Comparison of ENCODE assay signal across 2 cellular contexts in genomic region chr22:42313204-42313603, GRCh38.
TF ChIP-seq lines count a peak whose summit lies in the region.

No MANE protein-coding gene starts in this region.

TF ChIP-seq in A549, 52 proteins besides CTCF, POLR2A, EP300 and RAD21:
- TF ChIP-seq HOXA7 (CRISPR knock-in tag; IDR thresholded peaks at IDR 0.05) (no peak), ZFP36 (IDR thresholded peaks at IDR 0.05; ENCODE audit: borderline replicate concordance, partially characterized antibody) (no peak), FOXS1 (CRISPR knock-in tag; IDR thresholded peaks at IDR 0.05) (no peak), HDAC2 (IDR thresholded peaks at IDR 0.05) (no peak), RCOR1 (IDR thresholded peaks at IDR 0.05; ENCODE audit: low read depth, low read length) (no peak), RNF2 (IDR thresholded peaks at IDR 0.05; ENCODE audit: borderline replicate concordance, low read depth) (no peak), MYC (IDR thresholded peaks at IDR 0.05; ENCODE audit: borderline replicate concordance, low read length) (no peak), ZNF302 (CRISPR knock-in tag; IDR thresholded peaks at IDR 0.05) (no peak), EHF (CRISPR knock-in tag; IDR thresholded peaks at IDR 0.05) (no peak), POLR2AphosphoS2 (conservative IDR thresholded peaks at IDR 0.05; ENCODE audit: low read length) (no peak), JUNB (IDR thresholded peaks at IDR 0.05) (no peak), MAZ (IDR thresholded peaks at IDR 0.05; ENCODE audit: borderline replicate concordance, low read depth, low read length) (no peak), FOSL2 (IDR thresholded peaks at IDR 0.05) (no peak), FOSL2 (CRISPR knock-in tag; IDR thresholded peaks at IDR 0.05) (no peak), HEYL (CRISPR knock-in tag; IDR thresholded peaks at IDR 0.05) (no peak), FOSB (CRISPR knock-in tag; IDR thresholded peaks at IDR 0.05) (no peak), NPAS2 (CRISPR knock-in tag; IDR thresholded peaks at IDR 0.05; ENCODE audit: borderline replicate concordance) (no peak), ELK1 (IDR thresholded peaks at IDR 0.05; ENCODE audit: low read depth, low read length) (no peak)
- TF ChIP-seq, protein P1, sequence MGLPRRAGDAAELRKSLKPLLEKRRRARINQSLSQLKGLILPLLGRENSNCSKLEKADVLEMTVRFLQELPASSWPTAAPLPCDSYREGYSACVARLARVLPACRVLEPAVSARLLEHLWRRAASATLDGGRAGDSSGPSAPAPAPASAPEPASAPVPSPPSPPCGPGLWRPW (IDR thresholded peaks at IDR 0.05): no peak
- TF ChIP-seq, protein P2, sequence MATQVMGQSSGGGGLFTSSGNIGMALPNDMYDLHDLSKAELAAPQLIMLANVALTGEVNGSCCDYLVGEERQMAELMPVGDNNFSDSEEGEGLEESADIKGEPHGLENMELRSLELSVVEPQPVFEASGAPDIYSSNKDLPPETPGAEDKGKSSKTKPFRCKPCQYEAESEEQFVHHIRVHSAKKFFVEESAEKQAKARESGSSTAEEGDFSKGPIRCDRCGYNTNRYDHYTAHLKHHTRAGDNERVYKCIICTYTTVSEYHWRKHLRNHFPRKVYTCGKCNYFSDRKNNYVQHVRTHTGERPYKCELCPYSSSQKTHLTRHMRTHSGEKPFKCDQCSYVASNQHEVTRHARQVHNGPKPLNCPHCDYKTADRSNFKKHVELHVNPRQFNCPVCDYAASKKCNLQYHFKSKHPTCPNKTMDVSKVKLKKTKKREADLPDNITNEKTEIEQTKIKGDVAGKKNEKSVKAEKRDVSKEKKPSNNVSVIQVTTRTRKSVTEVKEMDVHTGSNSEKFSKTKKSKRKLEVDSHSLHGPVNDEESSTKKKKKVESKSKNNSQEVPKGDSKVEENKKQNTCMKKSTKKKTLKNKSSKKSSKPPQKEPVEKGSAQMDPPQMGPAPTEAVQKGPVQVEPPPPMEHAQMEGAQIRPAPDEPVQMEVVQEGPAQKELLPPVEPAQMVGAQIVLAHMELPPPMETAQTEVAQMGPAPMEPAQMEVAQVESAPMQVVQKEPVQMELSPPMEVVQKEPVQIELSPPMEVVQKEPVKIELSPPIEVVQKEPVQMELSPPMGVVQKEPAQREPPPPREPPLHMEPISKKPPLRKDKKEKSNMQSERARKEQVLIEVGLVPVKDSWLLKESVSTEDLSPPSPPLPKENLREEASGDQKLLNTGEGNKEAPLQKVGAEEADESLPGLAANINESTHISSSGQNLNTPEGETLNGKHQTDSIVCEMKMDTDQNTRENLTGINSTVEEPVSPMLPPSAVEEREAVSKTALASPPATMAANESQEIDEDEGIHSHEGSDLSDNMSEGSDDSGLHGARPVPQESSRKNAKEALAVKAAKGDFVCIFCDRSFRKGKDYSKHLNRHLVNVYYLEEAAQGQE (IDR thresholded peaks at IDR 0.05): no peak
- TF ChIP-seq, protein P3, sequence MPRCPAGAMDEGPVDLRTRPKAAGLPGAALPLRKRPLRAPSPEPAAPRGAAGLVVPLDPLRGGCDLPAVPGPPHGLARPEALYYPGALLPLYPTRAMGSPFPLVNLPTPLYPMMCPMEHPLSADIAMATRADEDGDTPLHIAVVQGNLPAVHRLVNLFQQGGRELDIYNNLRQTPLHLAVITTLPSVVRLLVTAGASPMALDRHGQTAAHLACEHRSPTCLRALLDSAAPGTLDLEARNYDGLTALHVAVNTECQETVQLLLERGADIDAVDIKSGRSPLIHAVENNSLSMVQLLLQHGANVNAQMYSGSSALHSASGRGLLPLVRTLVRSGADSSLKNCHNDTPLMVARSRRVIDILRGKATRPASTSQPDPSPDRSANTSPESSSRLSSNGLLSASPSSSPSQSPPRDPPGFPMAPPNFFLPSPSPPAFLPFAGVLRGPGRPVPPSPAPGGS (IDR thresholded peaks at IDR 0.05): no peak

TF ChIP-seq in H1, 55 proteins besides CTCF, POLR2A, EP300 and RAD21:
- no peak for TF ChIP-seq YY1 (IDR thresholded peaks at IDR 0.05; ENCODE audit: low read depth, low read length)
- no peak for TF ChIP-seq KDM1A (IDR thresholded peaks at IDR 0.05; ENCODE audit: borderline replicate concordance, low read length)
- no peak for TF ChIP-seq JUN (IDR thresholded peaks at IDR 0.05; ENCODE audit: low read depth, low read length)
- TF ChIP-seq SRF (IDR thresholded peaks at IDR 0.05; ENCODE audit: low read depth, low read length): no peak
- TF ChIP-seq ZNF274 (IDR thresholded peaks at IDR 0.05; ENCODE audit: borderline replicate concordance, extremely low read depth, low read length): no peak
- TF ChIP-seq NRF1 (IDR thresholded peaks at IDR 0.05; ENCODE audit: low read depth, low read length): no peak
- no peak for TF ChIP-seq RFX5 (IDR thresholded peaks at IDR 0.05; ENCODE audit: borderline replicate concordance, low read depth, low read length)
- TF ChIP-seq SP4 (IDR thresholded peaks at IDR 0.05; ENCODE audit: low read length): no peak
- TF ChIP-seq JUND (IDR thresholded peaks at IDR 0.05; ENCODE audit: low read length): no peak
